Comparison of ENCODE assay signal across 14 cellular contexts in genomic region chr7:70812511-70812910, GRCh38.
DNase-seq lines count a peak whose midpoint lies in the region; ATAC-seq and TF ChIP-seq lines count a peak whose summit lies in the region.
"Had no signal": no experiment of that assay in that cellular context is flagged by ENCODE, and none has a peak within 500 bp of the region (broad histone marks: within the 10 kb centered on the region; RNA-seq: fewer than 3 reads in every experiment).

No MANE protein-coding gene starts in this region.

- H3K9ac ChIP-seq in SK-N-SH: no peak overlapping the region

- CTCF ChIA-PET in AG04449 (lab: Yijun Ruan, JAX) (no interaction called here), SK-N-SH (lab: Yijun Ruan, JAX) (interaction anchor here (0.6 to 2.3 kb wide), 3 partner anchors 16 to 269 kb away, joined by 3 to 10 read pairs (median 4); no protein-coding TSS in a partner anchor)

- TF ChIP-seq RAD21 in SK-N-SH (IDR thresholded peaks at IDR 0.05; ENCODE audit: low read length): peak; percentile 42; the same call in 1 of the 2 replicates

- TF ChIP-seq EP300 in SK-N-SH (IDR thresholded peaks at IDR 0.05; ENCODE audit: borderline replicate concordance in 1 of 2, low read depth in 1 of 2, low read length in 1 of 2): no peak

- H3K79me2 ChIP-seq in SK-N-SH (ENCODE audit: insufficient read depth) (no peaks in the 10 kb centered on the region), hepatocyte (no peaks in the 10 kb centered on the region)

- WGBS in SK-N-SH (ENCODE audit: low lambda C conversion rate): 6% methylated on average over 3 of the region's 3 CpGs
- 16% methylated on average over 3 of the region's 3 CpGs for WGBS in hepatocyte (ENCODE audit: low lambda C conversion rate, missing lambda C conversion rate)
- 39 to 41% methylated on average over 3 of the region's 3 CpGs for WGBS in heart right ventricle, 2 donors
- 35 to 42% methylated on average over 3 of the region's 3 CpGs for WGBS in thyroid gland, 2 donors

- ATAC-seq in left colon (no peak), heart right ventricle (no peak)

- POLR2A ChIA-PET in AG04449 (lab: Yijun Ruan, JAX) (no interaction called here), SK-N-SH (lab: Yijun Ruan, JAX) (no interaction called here)

- H3K9me2 ChIP-seq in SK-N-SH (no peaks in the 10 kb centered on the region), hepatocyte (replicated peaks; ENCODE audit: insufficient read depth) (no peaks in the 10 kb centered on the region)

- H3K4me2 ChIP-seq in SK-N-SH (no peak overlapping the region), hepatocyte (no peak overlapping the region)

- H3K9me3 ChIP-seq in SK-N-SH: no peaks in the 10 kb centered on the region; the same call in 1 of the 2 replicates
- no peaks in the 10 kb centered on the region for H3K9me3 ChIP-seq in hepatocyte (ENCODE audit: low read depth)
- peaks cover 0 to 19% (median 4%) of the 10 kb centered on the region in 11 donors for H3K9me3 ChIP-seq in heart right ventricle
- no peaks in the 10 kb centered on the region for H3K9me3 ChIP-seq in thyroid gland

- no peaks in the 10 kb centered on the region for H3F3A ChIP-seq in SK-N-SH (replicated peaks; ENCODE audit: insufficient read depth)

- intact Hi-C loops in left colon (cut with DNase I, micrococcal nuclease): no loop called here
- intact Hi-C loops in heart right ventricle (cut with DNase I): no loop called here
- intact Hi-C loops in thyroid gland (cut with DNase I): no loop called here

- H3K36me3 ChIP-seq in SK-N-SH (replicated peaks in 1 of 2; ENCODE audit: control insufficient read depth in 1 of 2, insufficient read depth in 2 of 2, low read length in 1 of 2) (no peaks in the 10 kb centered on the region), hepatocyte (replicated peaks; ENCODE audit: insufficient read depth, low read depth) (no peaks in the 10 kb centered on the region), heart right ventricle (no peaks in the 10 kb centered on the region), thyroid gland (no peaks in the 10 kb centered on the region)

- in situ Hi-C loops in GM13977 (cut with MboI; ENCODE audit: low pct_unique_long_range_greater_than_20kb, low sequenced_read_pairs, unreplicated experiment): no loop called here

- TF ChIP-seq CTCF in AG04449 (IDR thresholded peaks at IDR 0.05; ENCODE audit: insufficient read depth, low read length, missing control alignments) (peak; percentile 24), GM13977 (IDR thresholded peaks at IDR 0.05; ENCODE audit: extremely low read depth, insufficient read depth, missing control alignments) (peak; percentile 31), SK-N-SH (IDR thresholded peaks at IDR 0.05) (peak; percentile 43), hepatocyte (IDR thresholded peaks at IDR 0.05; ENCODE audit: poor library complexity) (peak; percentile 34), heart right ventricle (IDR thresholded peaks at IDR 0.05) (no peak), thyroid gland (IDR thresholded peaks at IDR 0.05) (no peak)

- H3K4me3 ChIP-seq in AG04449 (ENCODE audit: low read depth, low read length): no peak overlapping the region
- no peak overlapping the region for H3K4me3 ChIP-seq in SK-N-SH (ENCODE audit: low read depth in 2 of 2, low read length in 1 of 2)
- no peak overlapping the region for H3K4me3 ChIP-seq in hepatocyte
- H3K4me3 ChIP-seq in heart right ventricle: no peak overlapping the region
- H3K4me3 ChIP-seq in thyroid gland (replicated peaks in 1 of 3): no peak overlapping the region

- no peaks in the 10 kb centered on the region for H4K20me1 ChIP-seq in SK-N-SH (ENCODE audit: insufficient read depth)
- H4K20me1 ChIP-seq in hepatocyte (ENCODE audit: insufficient read depth, poor library complexity, severe bottlenecking): no peaks in the 10 kb centered on the region

- TF ChIP-seq POLR2A in thyroid gland (IDR thresholded peaks at IDR 0.05): no peak

- H3K4me1 ChIP-seq in SK-N-SH (ENCODE audit: control insufficient read depth in 1 of 2, insufficient read depth in 2 of 2, low read depth in 1 of 2, low read length in 1 of 2): no peaks in the 10 kb centered on the region; a peak in 1 of 4 replicates
- no peaks in the 10 kb centered on the region for H3K4me1 ChIP-seq in hepatocyte (ENCODE audit: insufficient read depth)
- H3K4me1 ChIP-seq in heart right ventricle: no peaks in the 10 kb centered on the region
- no peaks in the 10 kb centered on the region for H3K4me1 ChIP-seq in thyroid gland

- no peak overlapping the region for H3K27ac ChIP-seq in SK-N-SH (ENCODE audit: low read depth in 2 of 2, low read length in 1 of 2)
- no peak overlapping the region for H3K27ac ChIP-seq in hepatocyte
- no peak overlapping the region for H3K27ac ChIP-seq in heart right ventricle
- no peak overlapping the region for H3K27ac ChIP-seq in thyroid gland

- DNase-seq in AG04449 (ENCODE audit: low read depth, low spot score): no peak
- no peak for DNase-seq in GM13977 (ENCODE audit: low spot score)
- no peak for DNase-seq in SK-N-SH
- DNase-seq in hepatocyte (ENCODE audit: low spot score): no peak
- DNase-seq in left colon: no peak
- no peak for DNase-seq in heart right ventricle
- no peak for DNase-seq in thyroid gland
- no peak for DNase-seq in NCI-H2196 (lab: John Stamatoyannopoulos, UW; ENCODE audit: unreplicated experiment)
- DNase-seq: activated CD4-positive, alpha-beta T cell treated with anti-CD3 and anti-CD28 coated beads, Interleukin-2, amount 50 U/mL, for 4 hours; amygdala; Calu3; NCI-H1105 treated with DMSO at 0.1 percent for 48 hours; NCI-H526; occipital lobe had no signal

- H2AFZ ChIP-seq in SK-N-SH (ENCODE audit: low read depth) (no peak overlapping the region), hepatocyte (no peak overlapping the region)

- H3K27me3 ChIP-seq in SK-N-SH (ENCODE audit: insufficient read depth): 0 out of 2 replicates have a peak, but pooled peaks cover 3% of the 10 kb centered on the region
- H3K27me3 ChIP-seq in hepatocyte: no peaks in the 10 kb centered on the region
- peaks cover 0 to 34% (median 7%) of the 10 kb centered on the region in 7 donors for H3K27me3 ChIP-seq in heart right ventricle
- no peaks in the 10 kb centered on the region for H3K27me3 ChIP-seq in thyroid gland

TF ChIP-seq in SK-N-SH, 30 proteins besides CTCF, POLR2A, EP300 and RAD21:
- TF ChIP-seq RFX5 (IDR thresholded peaks at IDR 0.05; ENCODE audit: low read length): no peak
- no peak for TF ChIP-seq FOXJ3 (CRISPR knock-in tag; IDR thresholded peaks at IDR 0.05)
- TF ChIP-seq SMC3 (IDR thresholded peaks at IDR 0.05; ENCODE audit: low read depth, low read length): no peak
- no peak for TF ChIP-seq NFIC (IDR thresholded peaks at IDR 0.05; ENCODE audit: borderline replicate concordance)
- TF ChIP-seq MEF2A (IDR thresholded peaks at IDR 0.05; ENCODE audit: borderline replicate concordance, low read depth): no peak
- TF ChIP-seq NRF1 (IDR thresholded peaks at IDR 0.05; ENCODE audit: low read depth, low read length): no peak
- no peak for TF ChIP-seq YY1 (IDR thresholded peaks at IDR 0.05; ENCODE audit: low read depth)
- TF ChIP-seq USF2 (IDR thresholded peaks at IDR 0.05; ENCODE audit: borderline replicate concordance, low read depth, low read length): no peak

Comparison
In these comparisons a context has a peak if more than half of its experiments do, and no peak if none do; other contexts are left out.
1. CTCF ChIP-seq: peak in AG04449 (single experiment), GM13977 (single experiment), SK-N-SH (single experiment) and hepatocyte (single experiment); none in heart right ventricle (0 of 9) and thyroid gland (0 of 6).